Comparison of ENCODE assay signal across 13 cellular contexts in genomic region chr18:8949206-8949605, GRCh38.
DNase-seq lines count a peak whose midpoint lies in the region; ATAC-seq lines count a peak whose summit lies in the region.
"Had no signal": no experiment of that assay in that cellular context is flagged by ENCODE, and none has a peak within 500 bp of the region (broad histone marks: within the 10 kb centered on the region; RNA-seq: fewer than 3 reads in every experiment).

No MANE protein-coding gene starts in this region.

- H3K4me3 ChIP-seq in effector memory CD4-positive, alpha-beta T cell (ENCODE audit: insufficient read depth, low read depth, low read length, poor library complexity, severe bottlenecking) = no peak overlapping the region
- H3K4me3 ChIP-seq: HAP-1 had no signal

- H3K27ac Mint-ChIP-seq in stimulated activated naive CD8-positive, alpha-beta T cell treated with anti-CD3 and anti-CD28 coated beads, Interleukin-15, amount 100 ng/mL, for 72 hours = no peak overlapping the region
- H3K27ac Mint-ChIP-seq: activated naive CD8-positive, alpha-beta T cell treated with anti-CD3 and anti-CD28 coated beads, Interleukin-2, amount 50 U/mL, for 24 hours; stimulated activated effector memory CD8-positive, alpha-beta T cell treated with anti-CD3 and anti-CD28 coated beads, Interleukin-12 subunit alpha, Interleukin-12 subunit beta, amount 100 ng/mL, for 72 hours had no signal

- no peaks in the 10 kb centered on the region for H3K4me1 ChIP-seq in effector memory CD4-positive, alpha-beta T cell (ENCODE audit: control insufficient read depth, insufficient read depth, low read length, poor library complexity, severe bottlenecking)

- no peaks in the 10 kb centered on the region for H3K27me3 ChIP-seq in effector memory CD4-positive, alpha-beta T cell (replicated peaks; ENCODE audit: control insufficient read depth, insufficient read depth, low read length, poor library complexity, severe bottlenecking)

- peak; percentile 8 for DNase-seq in stimulated activated CD4-positive, alpha-beta T cell treated with anti-CD3 and anti-CD28 coated beads, Interleukin-15, amount 100 ng/mL, for 24 hours
- DNase-seq in stimulated activated CD4-positive, alpha-beta T cell treated with anti-CD3 and anti-CD28 coated beads, Interleukin-4, amount 100 ng/mL, for 24 hours = no peak
- DNase-seq in RPMI7951 (ENCODE audit: low read depth) (peak; percentile 57), hepatic stellate cell (ENCODE audit: low spot score) (peak; percentile 46), NAMALWA (ENCODE audit: low spot score) (no peak), COR-L47 (lab: John Stamatoyannopoulos, UW) (no peak)
- DNase-seq in stimulated activated naive CD8-positive, alpha-beta T cell treated with anti-CD3 and anti-CD28 coated beads, Interleukin-15, amount 100 ng/mL, for 72 hours = no peak
- DNase-seq in effector memory CD4-positive, alpha-beta T cell = no peak
- DNase-seq: activated naive CD8-positive, alpha-beta T cell treated with anti-CD3 and anti-CD28 coated beads, Interleukin-2, amount 50 U/mL, for 24 hours; CD4-positive, alpha-beta memory T cell; erythroblast had no signal

- H3K27ac ChIP-seq in effector memory CD4-positive, alpha-beta T cell (ENCODE audit: insufficient read depth, low read length, poor library complexity, severe bottlenecking) = no peak overlapping the region

- no peaks in the 10 kb centered on the region for H3K36me3 ChIP-seq in effector memory CD4-positive, alpha-beta T cell (ENCODE audit: control insufficient read depth, insufficient read depth, low read length)
- H3K36me3 ChIP-seq: HAP-1 had no signal

- no peak for ATAC-seq in stimulated activated naive CD8-positive, alpha-beta T cell treated with anti-CD3 and anti-CD28 coated beads, Interleukin-15, amount 100 ng/mL, for 72 hours
- ATAC-seq: activated naive CD8-positive, alpha-beta T cell treated with anti-CD3 and anti-CD28 coated beads, Interleukin-2, amount 50 U/mL, for 24 hours; stimulated activated effector memory CD8-positive, alpha-beta T cell treated with anti-CD3 and anti-CD28 coated beads, Interleukin-12 subunit alpha, Interleukin-12 subunit beta, amount 100 ng/mL, for 72 hours had no signal

- H3K9me3 ChIP-seq in effector memory CD4-positive, alpha-beta T cell (ENCODE audit: control insufficient read depth, low read length) = no peaks in the 10 kb centered on the region
- H3K9me3 ChIP-seq: HAP-1 had no signal

- H3K4me3 Mint-ChIP-seq in stimulated activated naive CD8-positive, alpha-beta T cell treated with anti-CD3 and anti-CD28 coated beads, Interleukin-15, amount 100 ng/mL, for 72 hours = no peak overlapping the region
- H3K4me3 Mint-ChIP-seq: activated naive CD8-positive, alpha-beta T cell treated with anti-CD3 and anti-CD28 coated beads, Interleukin-2, amount 50 U/mL, for 24 hours; CD4-positive, alpha-beta memory T cell; stimulated activated effector memory CD8-positive, alpha-beta T cell treated with anti-CD3 and anti-CD28 coated beads, Interleukin-12 subunit alpha, Interleukin-12 subunit beta, amount 100 ng/mL, for 72 hours had no signal

- H3K27me3 Mint-ChIP-seq in stimulated activated naive CD8-positive, alpha-beta T cell treated with anti-CD3 and anti-CD28 coated beads, Interleukin-15, amount 100 ng/mL, for 72 hours = peaks cover 7% of the 10 kb centered on the region
- H3K27me3 Mint-ChIP-seq: activated naive CD8-positive, alpha-beta T cell treated with anti-CD3 and anti-CD28 coated beads, Interleukin-2, amount 50 U/mL, for 24 hours had no signal

- no peaks in the 10 kb centered on the region for H3K4me1 Mint-ChIP-seq in stimulated activated naive CD8-positive, alpha-beta T cell treated with anti-CD3 and anti-CD28 coated beads, Interleukin-15, amount 100 ng/mL, for 72 hours
- H3K4me1 Mint-ChIP-seq: stimulated activated effector memory CD8-positive, alpha-beta T cell treated with anti-CD3 and anti-CD28 coated beads, Interleukin-12 subunit alpha, Interleukin-12 subunit beta, amount 100 ng/mL, for 72 hours had no signal

- peaks cover 0 to 4% of the 10 kb centered on the region in 2 donors for H3K9me3 Mint-ChIP-seq in stimulated activated naive CD8-positive, alpha-beta T cell treated with anti-CD3 and anti-CD28 coated beads, Interleukin-15, amount 100 ng/mL, for 72 hours
- H3K9me3 Mint-ChIP-seq: stimulated activated effector memory CD8-positive, alpha-beta T cell treated with anti-CD3 and anti-CD28 coated beads, Interleukin-12 subunit alpha, Interleukin-12 subunit beta, amount 100 ng/mL, for 72 hours had no signal

Comparison
In these comparisons a context has a peak if more than half of its experiments do, and no peak if none do; other contexts are left out.
1. DNase-seq: peak in stimulated activated CD4-positive, alpha-beta T cell treated with anti-CD3 and anti-CD28 coated beads, Interleukin-15, amount 100 ng/mL, for 24 hours (single experiment), RPMI7951 (single experiment) and hepatic stellate cell (single experiment); none in stimulated activated CD4-positive, alpha-beta T cell treated with anti-CD3 and anti-CD28 coated beads, Interleukin-4, amount 100 ng/mL, for 24 hours (single experiment), NAMALWA (single experiment), stimulated activated naive CD8-positive, alpha-beta T cell treated with anti-CD3 and anti-CD28 coated beads, Interleukin-15, amount 100 ng/mL, for 72 hours (0 of 2), effector memory CD4-positive, alpha-beta T cell (0 of 3) and COR-L47 (single experiment).